ENCODE assay signal across 21 cellular contexts in the genomic region with DNA sequence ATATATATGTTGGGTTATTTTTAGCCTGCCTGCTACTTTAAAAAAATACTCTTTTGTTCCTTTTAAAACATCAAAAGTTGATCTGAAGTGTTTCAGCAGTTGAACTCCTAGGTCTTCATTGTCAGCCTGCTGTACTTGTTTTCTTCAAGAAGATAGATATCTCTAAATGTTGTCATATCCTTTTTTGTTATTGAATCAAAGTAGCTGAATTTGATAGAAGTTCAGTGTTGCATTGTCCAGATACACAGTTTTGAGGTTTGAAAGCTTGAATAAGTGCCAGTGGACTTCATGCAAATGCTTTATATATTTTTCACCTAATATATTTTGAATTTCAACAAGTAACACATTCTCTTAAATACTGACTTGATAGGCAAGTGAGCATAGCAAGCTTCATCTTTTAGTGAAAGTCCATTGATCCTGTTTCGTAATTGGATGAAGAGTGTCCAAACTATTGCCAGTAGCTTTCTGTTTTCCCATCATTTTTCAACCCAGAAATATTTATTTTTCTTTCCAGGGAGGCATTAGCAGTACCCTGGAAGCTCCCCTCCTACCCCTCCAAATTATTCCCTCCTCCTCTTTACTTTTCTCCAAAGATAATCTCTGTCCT.
"Had no signal": no experiment of that assay in that cellular context is flagged by ENCODE, and none has a peak within 500 bp of the region (broad histone marks: within the 10 kb centered on the region; RNA-seq: fewer than 3 reads in every experiment).

No MANE protein-coding gene starts in this region.

- H3K27me3 Mint-ChIP-seq: memory B cell; naive B cell; progenitor cell of endocrine pancreas; stimulated activated memory B cell treated with anti-CD40 and anti-IgM and Interleukin-4, amounts not matched to agents 10 μg/mL and 1 μg/mL and 100 μg/mL, for 72 hours; type B pancreatic cell had no signal

- H3K4me1 Mint-ChIP-seq: memory B cell; neural progenitor cell; stimulated activated memory B cell treated with anti-CD40 and anti-IgM and Interleukin-4, amounts not matched to agents 10 μg/mL and 1 μg/mL and 100 μg/mL, for 72 hours had no signal

- H3K36me3 Mint-ChIP-seq: natural killer cell treated with Interleukin-12 subunit alpha and Interleukin-12 subunit beta and Interleukin-15 and Interleukin-18, amount 100 ng/mL, for 72 hours had no signal

- ATAC-seq: gastrocnemius medialis; mucosa of descending colon; natural killer cell treated with Interleukin-12 subunit alpha and Interleukin-12 subunit beta and Interleukin-15 and Interleukin-18, amount 100 ng/mL, for 72 hours; sciatic nerve; stimulated activated memory B cell treated with anti-CD40 and anti-IgM and Interleukin-4, amounts not matched to agents 10 μg/mL and 1 μg/mL and 100 μg/mL, for 72 hours; stimulated activated naive CD8-positive, alpha-beta T cell treated with anti-CD3 and anti-CD28 coated beads, Interleukin-15, Interleukin-2, amounts not matched to agents 100 U/mL and 50 U/mL, for 24 hours had no signal

- H3K27ac Mint-ChIP-seq: memory B cell; mesothelial cell of epicardium; naive B cell; natural killer cell treated with Interleukin-12 subunit alpha and Interleukin-12 subunit beta and Interleukin-15 and Interleukin-18, amount 100 ng/mL, for 72 hours; neural progenitor cell; progenitor cell of endocrine pancreas; stimulated activated memory B cell treated with anti-CD40 and anti-IgM and Interleukin-4, amounts not matched to agents 10 μg/mL and 1 μg/mL and 100 μg/mL, for 72 hours; type B pancreatic cell had no signal

- DNase-seq: dermis blood vessel endothelial cell; effector memory CD4-positive, alpha-beta T cell; foreskin fibroblast; gastrocnemius medialis; head of caudate nucleus; mucosa of descending colon; naive B cell; stimulated activated CD4-positive, alpha-beta T cell treated with anti-CD3 and anti-CD28 coated beads, Interleukin-2, amount 100 ng/mL, for 24 hours; stimulated activated CD4-positive, alpha-beta T cell treated with anti-CD3 and anti-CD28 coated beads, Interleukin-4, amount 100 ng/mL, for 4 hours; stimulated activated naive CD8-positive, alpha-beta T cell treated with anti-CD3 and anti-CD28 coated beads, Interleukin-15, Interleukin-2, amounts not matched to agents 100 U/mL and 50 U/mL, for 24 hours; substantia nigra; testis; tibial artery had no signal

- H3K4me3 Mint-ChIP-seq: memory B cell; mesothelial cell of epicardium; natural killer cell treated with Interleukin-12 subunit alpha and Interleukin-12 subunit beta and Interleukin-15 and Interleukin-18, amount 100 ng/mL, for 72 hours; neural progenitor cell; stimulated activated memory B cell treated with anti-CD40 and anti-IgM and Interleukin-4, amounts not matched to agents 10 μg/mL and 1 μg/mL and 100 μg/mL, for 72 hours; type B pancreatic cell had no signal
